In genomic region chr9:68781866-68782265, GRCh38 we compare ENCODE assay signal across 12 cellular contexts.
DNase-seq lines count a peak whose midpoint lies in the region; ATAC-seq, FAIRE-seq and TF ChIP-seq lines count a peak whose summit lies in the region.
"Had no signal": no experiment of that assay in that cellular context is flagged by ENCODE, and none has a peak within 500 bp of the region (broad histone marks: within the 10 kb centered on the region; RNA-seq: fewer than 3 reads in every experiment).

No MANE protein-coding gene starts in this region.

- H3K9ac ChIP-seq in endocrine pancreas (ENCODE audit: control insufficient read depth, insufficient read depth, low read length): no peak overlapping the region

- H3K9me3 ChIP-seq in endocrine pancreas (ENCODE audit: control insufficient read depth, low read length) (no peaks in the 10 kb centered on the region), pancreas (no peaks in the 10 kb centered on the region)

- CTCF ChIA-PET in activated CD4-positive, alpha-beta T cell treated with anti-CD3 and anti-CD28 coated beads for 36 hours (lab: Charles Lee): interaction anchor here (0.7 to 1.5 kb wide), 7 partner anchors 12 to 376 kb away, joined by 3 to 4 read pairs (median 3); no protein-coding TSS in a partner anchor

- no peaks in the 10 kb centered on the region for H3K9me3 Mint-ChIP-seq in activated CD4-positive, alpha-beta T cell treated with anti-CD3 and anti-CD28 coated beads for 36 hours (ENCODE audit: low read depth)
- H3K9me3 Mint-ChIP-seq in activated naive CD4-positive, alpha-beta T cell treated with anti-CD3 and anti-CD28 coated beads, Interleukin-2, amount 50 U/mL, for 72 hours: no peaks in the 10 kb centered on the region

- whole genome bisulfite sequencing in pancreas, 2 donors: 31 to 32% methylated on average over 2 of the region's 2 CpGs

- DNase-seq in activated CD4-positive, alpha-beta T cell treated with anti-CD3 and anti-CD28 coated beads for 36 hours: no peak
- DNase-seq in activated CD4-positive, alpha-beta T cell treated with anti-CD3 and anti-CD28 coated beads for 1 hour: no peak
- DNase-seq in NB4 (ENCODE audit: low read depth) (no peak), pancreas (no peak), NCI-H1436 (lab: John Stamatoyannopoulos, UW) (no peak), HUDEP-2 (lab: John Stamatoyannopoulos, UW; ENCODE audit: unreplicated experiment in 76 of 76) (no peak)
- DNase-seq in activated naive CD4-positive, alpha-beta T cell treated with anti-CD3 and anti-CD28 coated beads, Interleukin-2, amount 50 U/mL, for 72 hours (ENCODE audit: low spot score in 2 of 2): no peak
- DNase-seq: GDM1, left colon, NCI-H774 had no signal

- TF ChIP-seq CTCF in NB4 (IDR thresholded peaks at IDR 0.05; ENCODE audit: low read depth, low read length) (no peak), pancreas (IDR thresholded peaks at IDR 0.05) (no peak)

- peaks cover 2% of the 10 kb centered on the region for H3K27me3 Mint-ChIP-seq in activated CD4-positive, alpha-beta T cell treated with anti-CD3 and anti-CD28 coated beads for 36 hours

- H3K4me3 ChIP-seq in NB4 (ENCODE audit: low read depth, low read length) (peak overlapping the region; percentile 3), endocrine pancreas (ENCODE audit: control insufficient read depth, insufficient read depth, low read length) (peak overlapping the region; percentile 98), pancreas (peak overlapping the region in 3 of 4 donors; percentile 9 to 93 (median 78))

- POLR2A ChIA-PET in activated CD4-positive, alpha-beta T cell treated with anti-CD3 and anti-CD28 coated beads for 36 hours (lab: Charles Lee): no interaction called here

- intact Hi-C loops in activated CD4-positive, alpha-beta T cell treated with anti-CD3 and anti-CD28 coated beads for 36 hours (cut with DNase I, micrococcal nuclease): loop anchor here (2.0 to 10.0 kb wide), 8 partner anchors 77 to 1473 kb away; partner anchors contain the start of genes FXN (in 1 of the 2), PIP5K1B (in 1 of the 2), SMC5 (in 1 of the 2) and TJP2 (in 1 of the 2)
- intact Hi-C loops in pancreas (cut with DNase I): loop anchor here in 1 of 3 donors (10.0 kb wide), 1 partner anchor 213 kb away; no protein-coding TSS in a partner anchor

- H3K36me3 ChIP-seq in endocrine pancreas (ENCODE audit: control insufficient read depth, insufficient read depth, low read length) (no peaks in the 10 kb centered on the region), pancreas (no peaks in the 10 kb centered on the region)

- no peak for TF ChIP-seq POLR2A in NB4 (IDR thresholded peaks at IDR 0.05; ENCODE audit: extremely low read depth, insufficient read length)

- H3K27ac ChIP-seq in pancreas: no peak overlapping the region

- H3K4me3 Mint-ChIP-seq in activated CD4-positive, alpha-beta T cell treated with anti-CD3 and anti-CD28 coated beads for 36 hours: peak overlapping the region; percentile 44

- H3K27me3 ChIP-seq in endocrine pancreas (ENCODE audit: control insufficient read depth, insufficient read depth, low read length) (no peaks in the 10 kb centered on the region), pancreas (no peaks in the 10 kb centered on the region)

- H3K27ac Mint-ChIP-seq in activated CD4-positive, alpha-beta T cell treated with anti-CD3 and anti-CD28 coated beads for 36 hours: no peak overlapping the region
- H3K27ac Mint-ChIP-seq in activated naive CD4-positive, alpha-beta T cell treated with anti-CD3 and anti-CD28 coated beads, Interleukin-2, amount 50 U/mL, for 72 hours: no peak overlapping the region

- no peak for FAIRE-seq in pancreas (lab: Jason Lieb, UNC)
- FAIRE-seq: bronchial epithelial cell had no signal

- H3K36me3 Mint-ChIP-seq in activated CD4-positive, alpha-beta T cell treated with anti-CD3 and anti-CD28 coated beads for 36 hours (ENCODE audit: low read depth): peaks cover 2% of the 10 kb centered on the region
- H3K36me3 Mint-ChIP-seq in activated naive CD4-positive, alpha-beta T cell treated with anti-CD3 and anti-CD28 coated beads, Interleukin-2, amount 50 U/mL, for 72 hours: no peaks in the 10 kb centered on the region

- ATAC-seq in activated CD4-positive, alpha-beta T cell treated with anti-CD3 and anti-CD28 coated beads for 36 hours: no peak
- ATAC-seq in pancreas: no peak
- no peak for ATAC-seq in activated naive CD4-positive, alpha-beta T cell treated with anti-CD3 and anti-CD28 coated beads, Interleukin-2, amount 50 U/mL, for 72 hours
- ATAC-seq: left colon had no signal

- H3K4me1 ChIP-seq in endocrine pancreas (ENCODE audit: control insufficient read depth, insufficient read depth, low read length) (peaks cover 23% of the 10 kb centered on the region), pancreas (peaks cover 26 to 48% (median 33%) of the 10 kb centered on the region in 3 donors)

- peaks cover 14% of the 10 kb centered on the region for H3K4me1 Mint-ChIP-seq in activated CD4-positive, alpha-beta T cell treated with anti-CD3 and anti-CD28 coated beads for 36 hours

Comparison
In these comparisons a context has a peak if more than half of its experiments do, and no peak if none do; other contexts are left out.
1. H3K4me3 ChIP-seq: peak in every context shown above with its lines; median percentile 98 in endocrine pancreas; 78 in pancreas; 3 in NB4.